ENCODE assay signal across 24 cellular contexts in the genomic region with DNA sequence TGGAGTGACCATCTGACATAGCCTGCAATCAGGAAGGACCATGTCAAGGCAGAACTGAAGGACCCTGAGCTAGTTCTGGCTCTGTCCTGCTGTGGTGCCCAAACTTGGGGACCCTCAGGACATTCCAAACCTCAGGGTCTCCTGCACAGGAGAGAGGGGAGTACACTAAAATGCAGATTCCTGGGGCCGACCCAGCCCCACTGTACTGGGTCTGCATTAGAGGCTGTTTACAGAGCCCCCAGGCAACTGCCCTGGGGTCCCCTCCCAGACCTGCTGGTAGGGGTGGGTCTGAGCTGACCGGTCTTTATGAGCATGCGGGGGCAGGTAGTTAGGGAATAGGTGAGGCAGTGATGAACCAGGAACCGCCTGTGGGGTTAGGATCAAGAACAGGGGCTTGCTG. TPM values are rescaled to one million over a fixed set of nuclear protein-coding genes. Genes with fewer than 3 reads are reported as not detected.
DNase-seq lines count a peak whose midpoint lies in the region; ATAC-seq, FAIRE-seq and TF ChIP-seq lines count a peak whose summit lies in the region.
"Had no signal": no experiment of that assay in that cellular context is flagged by ENCODE, and none has a peak within 500 bp of the region (broad histone marks: within the 10 kb centered on the region; RNA-seq: fewer than 3 reads in every experiment).

No MANE protein-coding gene starts in this region.

- H3K4me3 Mint-ChIP-seq in activated B cell treated with CpG ODN at 0.5 μM for 24 hours, result no peak overlapping the region
- H3K4me3 Mint-ChIP-seq: CD4-positive, CD25-positive, alpha-beta regulatory T cell; CD8-positive, alpha-beta memory T cell had no signal

- no peaks in the 10 kb centered on the region for H3K4me1 Mint-ChIP-seq in activated B cell treated with CpG ODN at 0.5 μM for 24 hours

- H2BK120ac ChIP-seq in trophoblast cell (ENCODE audit: insufficient read depth, low read length, poor library complexity), result no peak overlapping the region

- H3K9ac ChIP-seq in kidney (ENCODE audit: low read length in 2 of 2) (no peak overlapping the region), trophoblast cell (ENCODE audit: low read length) (no peak overlapping the region)
- H3K9ac ChIP-seq: GM23248 had no signal

- WGBS in trophoblast cell (ENCODE audit: extremely low coverage, insufficient coverage, insufficient read length), result no CpG with 5 or more reads among the region's 4 CpGs

- H3K27ac ChIP-seq in RWPE2 (ENCODE audit: poor library complexity, severe bottlenecking) (no peak overlapping the region), kidney (ENCODE audit: low read depth in 2 of 2, low read length in 2 of 2) (no peak overlapping the region), trophoblast cell (ENCODE audit: low read depth, low read length) (no peak overlapping the region)
- H3K27ac ChIP-seq: GM23248 had no signal

- FAIRE-seq in kidney (lab: Jason Lieb, UNC), result no peak
- FAIRE-seq: A204.1, GM12878, HepG2 had no signal

- TF ChIP-seq POLR2A in erythroblast (IDR thresholded peaks at IDR 0.05; ENCODE audit: low read length), result no peak

- H3K79me2 ChIP-seq in trophoblast cell (ENCODE audit: control insufficient read depth, insufficient read depth, low read length, poor library complexity), result no peaks in the 10 kb centered on the region

- H3K36me3 ChIP-seq in RWPE2 (ENCODE audit: low read depth) (no peaks in the 10 kb centered on the region), kidney (ENCODE audit: control insufficient read depth in 1 of 2, insufficient read depth in 2 of 2, low read length in 2 of 2) (peaks cover 0 to 6% of the 10 kb centered on the region in 2 donors), trophoblast cell (ENCODE audit: control insufficient read depth in 1 of 2, insufficient read depth in 2 of 2, low read length in 2 of 2) (no peaks in the 10 kb centered on the region)
- H3K36me3 ChIP-seq: BE2C, HAP-1 had no signal

- intact Hi-C loops in activated B cell treated with CpG ODN at 0.5 μM for 24 hours (cut with micrococcal nuclease), result no loop called here
- intact Hi-C loops in kidney (cut with DNase I), result no loop called here

- CTCF ChIA-PET in activated B cell treated with CpG ODN at 0.5 μM for 24 hours (lab: Charles Lee), result no interaction called here

- H2AK5ac ChIP-seq in trophoblast cell (ENCODE audit: low read length), result no peak overlapping the region

- H3K4me3 ChIP-seq in RWPE2 (ENCODE audit: severe bottlenecking) (no peak overlapping the region), kidney (ENCODE audit: low read length in 2 of 2) (no peak overlapping the region), trophoblast cell (ENCODE audit: low read depth, low read length) (peak overlapping the region; percentile 30)
- H3K4me3 ChIP-seq: GM12878, GM23248, HAP-1 had no signal

- H2BK5ac ChIP-seq in trophoblast cell (ENCODE audit: low read depth, low read length, poor library complexity), result no peak overlapping the region

- H3K36me3 Mint-ChIP-seq in activated B cell treated with CpG ODN at 0.5 μM for 24 hours (ENCODE audit: low read depth), result no peaks in the 10 kb centered on the region
- H3K36me3 Mint-ChIP-seq: CD4-positive, CD25-positive, alpha-beta regulatory T cell; CD8-positive, alpha-beta memory T cell had no signal

- peaks cover 3% of the 10 kb centered on the region for H3K9me3 Mint-ChIP-seq in activated B cell treated with CpG ODN at 0.5 μM for 24 hours
- H3K9me3 Mint-ChIP-seq: CD8-positive, alpha-beta memory T cell had no signal

- no peak for TF ChIP-seq CTCF in RWPE2 (IDR thresholded peaks at IDR 0.05; ENCODE audit: poor library complexity, severe bottlenecking)
- TF ChIP-seq CTCF in activated B cell treated with CpG ODN at 0.5 μM for 24 hours (IDR thresholded peaks at IDR 0.05), result no peak
- no peak for TF ChIP-seq CTCF in kidney (IDR thresholded peaks at IDR 0.05; ENCODE audit: borderline replicate concordance, extremely low read depth, insufficient read depth)

- no peak overlapping the region for H4K8ac ChIP-seq in trophoblast cell (ENCODE audit: low read depth, low read length)

- H3K23ac ChIP-seq in trophoblast cell (ENCODE audit: low read length), result no peak overlapping the region

- H3K27me3 ChIP-seq in RWPE2 (ENCODE audit: insufficient read depth, poor library complexity, severe bottlenecking), result no peaks in the 10 kb centered on the region
- H3K27me3 ChIP-seq in trophoblast cell (ENCODE audit: insufficient read depth, low read length), result no peaks in the 10 kb centered on the region
- H3K27me3 ChIP-seq: BE2C had no signal

- H2AFZ ChIP-seq in trophoblast cell (ENCODE audit: insufficient read depth, low read length, poor library complexity), result no peak overlapping the region
- H2AFZ ChIP-seq: GM23248 had no signal

- H3K4me2 ChIP-seq in trophoblast cell (ENCODE audit: low read length), result no peak overlapping the region

- no peaks in the 10 kb centered on the region for H3K9me3 ChIP-seq in RWPE2 (ENCODE audit: severe bottlenecking)
- H3K9me3 ChIP-seq in kidney (ENCODE audit: control insufficient read depth in 1 of 2, low read length in 2 of 2), result no peaks in the 10 kb centered on the region
- H3K9me3 ChIP-seq in trophoblast cell (ENCODE audit: insufficient read depth, low read depth, low read length), result peaks cover 17% of the 10 kb centered on the region
- H3K9me3 ChIP-seq: BE2C, HAP-1 had no signal

- no peak overlapping the region for H4K91ac ChIP-seq in trophoblast cell (ENCODE audit: low read depth, low read length)

- no peaks in the 10 kb centered on the region for H3K79me1 ChIP-seq in trophoblast cell (ENCODE audit: low read length)

- no peak overlapping the region for H3K18ac ChIP-seq in trophoblast cell (ENCODE audit: low read length)

- POLR2A ChIA-PET in activated B cell treated with CpG ODN at 0.5 μM for 24 hours (lab: Charles Lee), result no interaction called here

- H3K4ac ChIP-seq in trophoblast cell (ENCODE audit: low read depth, low read length), result no peak overlapping the region

- ATAC-seq in RWPE2 (ENCODE audit: low read depth) (no peak), activated B cell treated with CpG ODN at 0.5 μM for 24 hours (ENCODE audit: low read depth) (no peak), GM19324 (IDR thresholded peaks at IDR 0.05; ENCODE audit: low FRiP score, unreplicated experiment) (no peak)
- ATAC-seq: GM12878, HepG2 had no signal

- no peaks in the 10 kb centered on the region for H3K27me3 Mint-ChIP-seq in activated B cell treated with CpG ODN at 0.5 μM for 24 hours

- no peak overlapping the region for H3K27ac Mint-ChIP-seq in activated B cell treated with CpG ODN at 0.5 μM for 24 hours
- H3K27ac Mint-ChIP-seq: CD4-positive, CD25-positive, alpha-beta regulatory T cell had no signal

- peak; percentile 24 for DNase-seq in RWPE2 (ENCODE audit: low spot score)
- peak; percentile 9 for DNase-seq in activated B cell treated with CpG ODN at 0.5 μM for 24 hours
- DNase-seq in kidney, result peak; percentile 20
- DNase-seq in trophoblast cell, result no peak
- no peak for DNase-seq in amygdala (lab: John Stamatoyannopoulos, UW)
- DNase-seq in erythroblast (lab: John Stamatoyannopoulos, UW), result no peak
- DNase-seq: ACHN; BE2C; C1 segment of cervical spinal cord; CD4-positive, CD25-positive, alpha-beta regulatory T cell; COR-L47; DMS 273 treated with DMSO at 0.1 percent for 48 hours; DMS53; DND-41; EL; GM23248 had no signal

- no peak overlapping the region for H3K14ac ChIP-seq in trophoblast cell (ENCODE audit: low read length)

- H3K4me1 ChIP-seq in RWPE2 (ENCODE audit: insufficient read depth, poor library complexity, severe bottlenecking) (no peaks in the 10 kb centered on the region), kidney (ENCODE audit: control insufficient read depth in 1 of 2, insufficient read depth in 1 of 2, low read depth in 1 of 2, low read length in 2 of 2) (no peaks in the 10 kb centered on the region), trophoblast cell (ENCODE audit: control insufficient read depth in 1 of 2, insufficient read depth in 2 of 2, low read length in 2 of 2) (no peaks in the 10 kb centered on the region)
- H3K4me1 ChIP-seq: BE2C, HAP-1 had no signal

- H4K12ac ChIP-seq in trophoblast cell (ENCODE audit: low read depth, low read length), result no peak overlapping the region

- no peak overlapping the region for H2BK12ac ChIP-seq in trophoblast cell (ENCODE audit: low read length)

RNA-seq across cellular contexts. Expression of a gene that starts 6.8 kb away (rescaled TPM):
- total RNA-seq in activated B cell treated with CpG ODN at 0.5 μM for 24 hours (not detected in 2 replicates), kidney (0.25 TPM)
- polyA plus RNA-seq in kidney (ENCODE audit: insufficient read depth, low read depth, low replicate concordance), result 0.69 TPM
- polyA plus RNA-seq in trophoblast cell (2013), result 0.03 and 0.04 TPM in 2 replicates
- total RNA-seq: CD8-positive, alpha-beta memory T cell; G401; GM12878; GM23248; H4; HepG2 had no signal
- polyA plus RNA-seq: CD4-positive, CD25-positive, alpha-beta regulatory T cell; CD8-positive, alpha-beta memory T cell; GM12878; GM23248 had no signal

RNA-seq across cellular contexts. Expression of a gene that starts 7.3 kb away (rescaled TPM):
- total RNA-seq in activated B cell treated with CpG ODN at 0.5 μM for 24 hours, result 6.5 and 8.6 TPM in 2 replicates
- 45.5 TPM for total RNA-seq in kidney
- polyA plus RNA-seq in kidney (ENCODE audit: insufficient read depth, low read depth, low replicate concordance), result 49.4 TPM
- 0.53 and 0.64 TPM in 2 replicates for polyA plus RNA-seq in trophoblast cell (2013)
- total RNA-seq: GM23248 had no signal
- polyA plus RNA-seq: GM23248 had no signal

RNA-seq across cellular contexts. Expression of a gene that starts 37.0 kb away (rescaled TPM):
- total RNA-seq in activated B cell treated with CpG ODN at 0.5 μM for 24 hours, result 59.4 and 59.7 TPM in 2 replicates
- 42.3 TPM for total RNA-seq in kidney
- polyA plus RNA-seq in kidney (ENCODE audit: insufficient read depth, low read depth, low replicate concordance), result 51.4 TPM
- polyA plus RNA-seq in trophoblast cell (2013), result 87.7 and 88.6 TPM in 2 replicates

Comparison
In these comparisons a context has a peak if more than half of its experiments do, and no peak if none do; other contexts are left out.
1. DNase-seq: peak in RWPE2 (single experiment), activated B cell treated with CpG ODN at 0.5 μM for 24 hours (single experiment) and kidney (single experiment); none in trophoblast cell (0 of 2), amygdala (0 of 56) and erythroblast (0 of 2).